ENCODE assay signal across 22 cellular contexts in genomic region chr2:135944625-135945024, GRCh38.
"Had no signal": no experiment of that assay in that cellular context is flagged by ENCODE, and none has a peak within 500 bp of the region (broad histone marks: within the 10 kb centered on the region; RNA-seq: fewer than 3 reads in every experiment).

No MANE protein-coding gene starts in this region.

- H3K9me3 ChIP-seq: body of pancreas, lower lobe of right lung, neutrophil, ovary, prostate gland, testis, uterus had no signal

- H3K27ac ChIP-seq: body of pancreas, lower lobe of right lung, neutrophil, ovary, prostate gland, testis, uterus had no signal

- H3K4me3 ChIP-seq: body of pancreas, lower lobe of right lung, ovary, prostate gland, testis, uterus had no signal

- H3K36me3 ChIP-seq: neutrophil, ovary, prostate gland, uterus had no signal

- H3K4me1 ChIP-seq: prostate gland, testis had no signal

- H3K9me3 Mint-ChIP-seq: activated T-helper 17 cell treated with anti-CD3 and anti-CD28 coated beads, Interleukin-2, amount 50 U/mL, for 72 hours; natural killer cell had no signal

- ATAC-seq: activated CD8-positive, alpha-beta memory T cell treated with anti-CD3 and anti-CD28 coated beads, Interleukin-2, amount 10 ng/mL, durations not matched to agents 7 days and 5 days; activated CD8-positive, alpha-beta T cell treated with anti-CD3 and anti-CD28 coated beads for 36 hours; activated T-helper 17 cell treated with anti-CD3 and anti-CD28 coated beads, Interleukin-2, amount 50 U/mL, for 72 hours; body of pancreas; foreskin keratinocyte; left lobe of liver; lower lobe of right lung; natural killer cell; stimulated activated naive B cell treated with anti-CD40 and anti-IgM and Interleukin-4, amounts not matched to agents 10 μg/mL and 1 μg/mL and 100 μg/mL, for 72 hours had no signal

- H3K27me3 Mint-ChIP-seq: activated CD8-positive, alpha-beta memory T cell treated with anti-CD3 and anti-CD28 coated beads, Interleukin-2, amount 10 ng/mL, durations not matched to agents 7 days and 5 days; activated CD8-positive, alpha-beta T cell treated with anti-CD3 and anti-CD28 coated beads for 36 hours; activated T-helper 17 cell treated with anti-CD3 and anti-CD28 coated beads, Interleukin-2, amount 50 U/mL, for 72 hours; stimulated activated naive B cell treated with anti-CD40 and anti-IgM and Interleukin-4, amounts not matched to agents 10 μg/mL and 1 μg/mL and 100 μg/mL, for 72 hours had no signal

- H3K27me3 ChIP-seq: body of pancreas, foreskin keratinocyte, neutrophil, ovary, testis, uterus had no signal

- DNase-seq: activated CD4-positive, alpha-beta T cell treated with anti-CD3 and anti-CD28 coated beads for 48 hours; activated CD8-positive, alpha-beta memory T cell treated with anti-CD3 and anti-CD28 coated beads, Interleukin-2, amount 10 ng/mL, durations not matched to agents 7 days and 5 days; activated CD8-positive, alpha-beta T cell treated with anti-CD3 and anti-CD28 coated beads for 36 hours; activated naive CD4-positive, alpha-beta T cell; activated T-cell treated with anti-CD3 and anti-CD28 coated beads for 4 hours; body of pancreas; dermis blood vessel endothelial cell; effector CD8-positive, alpha-beta T cell; foreskin keratinocyte; lower lobe of right lung; natural killer cell; ovary; stimulated activated CD4-positive, alpha-beta T cell treated with anti-CD3 and anti-CD28 coated beads, Interleukin-2, amount 100 ng/mL, for 48 hours; stimulated activated CD8-positive, alpha-beta memory T cell treated with anti-CD3 and anti-CD28 coated beads, Interleukin-4, amount 100 ng/mL, for 48 hours; stimulated activated naive B cell treated with anti-CD40 and anti-IgM and Interleukin-4, amounts not matched to agents 10 μg/mL and 1 μg/mL and 100 μg/mL, for 72 hours; testis; trophoblast cell; uterus had no signal

- H3K27ac Mint-ChIP-seq: activated CD8-positive, alpha-beta memory T cell treated with anti-CD3 and anti-CD28 coated beads, Interleukin-2, amount 10 ng/mL, durations not matched to agents 7 days and 5 days; activated CD8-positive, alpha-beta T cell treated with anti-CD3 and anti-CD28 coated beads for 36 hours; natural killer cell; stimulated activated naive B cell treated with anti-CD40 and anti-IgM and Interleukin-4, amounts not matched to agents 10 μg/mL and 1 μg/mL and 100 μg/mL, for 72 hours had no signal

- H3K4me3 Mint-ChIP-seq: activated CD8-positive, alpha-beta memory T cell treated with anti-CD3 and anti-CD28 coated beads, Interleukin-2, amount 10 ng/mL, durations not matched to agents 7 days and 5 days; activated CD8-positive, alpha-beta T cell treated with anti-CD3 and anti-CD28 coated beads for 36 hours; activated T-helper 17 cell treated with anti-CD3 and anti-CD28 coated beads, Interleukin-2, amount 50 U/mL, for 72 hours; natural killer cell; stimulated activated naive B cell treated with anti-CD40 and anti-IgM and Interleukin-4, amounts not matched to agents 10 μg/mL and 1 μg/mL and 100 μg/mL, for 72 hours had no signal

- H3K36me3 Mint-ChIP-seq: natural killer cell had no signal
